Comparison of ENCODE assay signal across 8 cellular contexts in the genomic region with DNA sequence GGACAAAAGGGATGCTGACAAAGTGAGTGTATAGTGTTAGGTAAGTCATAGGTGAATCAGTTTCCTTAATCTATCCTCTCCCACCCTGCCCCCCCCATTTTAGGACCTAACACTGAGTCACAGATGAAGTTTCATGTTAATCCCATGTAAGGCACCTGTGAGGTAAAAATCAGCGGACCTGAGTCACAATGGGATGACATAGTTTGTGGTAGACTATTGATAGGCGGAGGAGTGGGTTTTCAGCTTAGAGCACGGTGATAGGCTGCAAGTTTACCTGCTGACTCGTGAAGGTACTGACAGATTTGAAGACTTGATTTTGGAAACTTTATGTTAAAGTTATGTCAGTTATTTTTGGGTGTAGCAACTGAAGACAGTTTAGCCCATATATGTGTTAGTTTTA. TPM values are rescaled to one million over a fixed set of nuclear protein-coding genes. Genes with fewer than 3 reads are reported as not detected.
A peak's percentile ranks its signal among the peaks of the same experiment; 100 is the strongest.
DNase-seq lines count a peak whose midpoint lies in the region; ATAC-seq and TF ChIP-seq lines count a peak whose summit lies in the region.

No MANE protein-coding gene starts in this region.

- H2AFZ ChIP-seq in DND-41 (ENCODE audit: low read depth, low read length): no peak overlapping the region

- peak overlapping the region; percentile 85 for H3K4me3 Mint-ChIP-seq in dendritic cell treated with granulocyte-macrophage colony-stimulating factor and Interleukin-4, amounts not matched to agents 40 ng/mL and 50 ng/mL, for 4 days
- H3K4me3 Mint-ChIP-seq in natural killer cell: peak overlapping the region; percentile 97

- H3K36me3 Mint-ChIP-seq in dendritic cell treated with granulocyte-macrophage colony-stimulating factor and Interleukin-4, amounts not matched to agents 40 ng/mL and 50 ng/mL, for 4 days (ENCODE audit: low read depth): peaks cover 36% of the 10 kb centered on the region
- no peaks in the 10 kb centered on the region for H3K36me3 Mint-ChIP-seq in natural killer cell

- peak overlapping the region; percentile 44 to 86; a peak in 3 of 4 replicates for H3K4me3 ChIP-seq in DND-41 (ENCODE audit: low read depth in 1 of 2, low read length in 2 of 2)
- peak overlapping the region; percentile 63 to 92 for H3K4me3 ChIP-seq in tibial artery

- H3K79me2 ChIP-seq in DND-41 (ENCODE audit: insufficient read depth, low read length): peaks cover 76% of the 10 kb centered on the region

- H3K27me3 ChIP-seq in DND-41 (ENCODE audit: insufficient read depth, low read length, poor library complexity) (no peaks in the 10 kb centered on the region), tibial artery (no peaks in the 10 kb centered on the region)

- TF ChIP-seq CTCF in DND-41 (IDR thresholded peaks at IDR 0.05; ENCODE audit: borderline replicate concordance, extremely low read depth, low read length, poor library complexity, severe bottlenecking): no peak
- no peak for TF ChIP-seq CTCF in natural killer cell (IDR thresholded peaks at IDR 0.05)
- no peak for TF ChIP-seq CTCF in tibial artery (IDR thresholded peaks at IDR 0.05)

- H3K9me3 Mint-ChIP-seq in dendritic cell treated with granulocyte-macrophage colony-stimulating factor and Interleukin-4, amounts not matched to agents 40 ng/mL and 50 ng/mL, for 4 days: no peaks in the 10 kb centered on the region
- no peaks in the 10 kb centered on the region for H3K9me3 Mint-ChIP-seq in natural killer cell

- peaks cover 45% of the 10 kb centered on the region for H3K4me1 ChIP-seq in DND-41 (ENCODE audit: insufficient read depth, low read length)
- peaks cover 0 to 66% (median 46%) of the 10 kb centered on the region in 4 donors for H3K4me1 ChIP-seq in tibial artery

- H3K9me3 ChIP-seq in DND-41 (ENCODE audit: insufficient read depth, low read length, severe bottlenecking): no peaks in the 10 kb centered on the region
- no peaks in the 10 kb centered on the region for H3K9me3 ChIP-seq in tibial artery

- peaks cover 29% of the 10 kb centered on the region for H3K36me3 ChIP-seq in DND-41 (ENCODE audit: insufficient read depth, low read length)
- H3K36me3 ChIP-seq in tibial artery: peaks cover 22 to 27% (median 27%) of the 10 kb centered on the region in 3 donors

- peak overlapping the region; percentile 83 for H3K9ac ChIP-seq in DND-41 (ENCODE audit: low read depth, low read length)

- H3K27me3 Mint-ChIP-seq in dendritic cell treated with granulocyte-macrophage colony-stimulating factor and Interleukin-4, amounts not matched to agents 40 ng/mL and 50 ng/mL, for 4 days: no peaks in the 10 kb centered on the region
- H3K27me3 Mint-ChIP-seq in natural killer cell (ENCODE audit: low read depth in 2 of 2): no peaks in the 10 kb centered on the region

- H3K4me2 ChIP-seq in DND-41 (ENCODE audit: insufficient read depth, low read length): peak overlapping the region; percentile 79

- intact Hi-C loops in dendritic cell treated with granulocyte-macrophage colony-stimulating factor and Interleukin-4, amounts not matched to agents 40 ng/mL and 50 ng/mL, for 4 days (cut with micrococcal nuclease): loop anchor here (2.0 to 10.0 kb wide), 2 partner anchors 71 to 271 kb away; partner anchors contain the start of genes CEP350 and QSOX1
- intact Hi-C loops in natural killer cell (cut with micrococcal nuclease) (loop anchor here (5.0 kb wide), 3 partner anchors 269 to 856 kb away; partner anchors contain the start of genes FAM20B, QSOX1 and XPR1), tibial artery (cut with DNase I; ENCODE audit: low total_unique reads) (loop anchor here (5.0 to 10.0 kb wide), 2 partner anchors 69 to 271 kb away; partner anchors contain the start of genes CEP350 and QSOX1)

- peaks cover 25% of the 10 kb centered on the region for H3K4me1 Mint-ChIP-seq in dendritic cell treated with granulocyte-macrophage colony-stimulating factor and Interleukin-4, amounts not matched to agents 40 ng/mL and 50 ng/mL, for 4 days (ENCODE audit: low read depth)
- peaks cover 43 to 48% of the 10 kb centered on the region in 2 donors for H3K4me1 Mint-ChIP-seq in natural killer cell

- H3K27ac ChIP-seq in DND-41 (ENCODE audit: low read length) (peak overlapping the region; percentile 94), tibial artery (peak overlapping the region; percentile 88 to 100)

- H3K27ac Mint-ChIP-seq in dendritic cell treated with granulocyte-macrophage colony-stimulating factor and Interleukin-4, amounts not matched to agents 40 ng/mL and 50 ng/mL, for 4 days: peak overlapping the region; percentile 98
- peak overlapping the region; percentile 99 to 100 for H3K27ac Mint-ChIP-seq in natural killer cell

- ATAC-seq in DND-41 (ENCODE audit: insufficient read depth, low read depth) (no peak), HG03095 (IDR thresholded peaks at IDR 0.05; ENCODE audit: unreplicated experiment) (peak; percentile 21), natural killer cell (peak in 1 of 3 donors; percentile 17), GM21619 (IDR thresholded peaks at IDR 0.05; ENCODE audit: unreplicated experiment) (no peak)

- H4K20me1 ChIP-seq in DND-41 (ENCODE audit: insufficient read depth, low read length): peaks cover 3% of the 10 kb centered on the region; the same call in 1 of the 2 replicates

- DNase-seq in DND-41: no peak
- DNase-seq in T-helper 9 cell: peak; percentile 49
- peak; percentile 25 for DNase-seq in natural killer cell
- DNase-seq in tibial artery: no peak
- no peak for DNase-seq in DMS153 (lab: John Stamatoyannopoulos, UW)

RNA-seq across cellular contexts. Expression of gene TOR1AIP1, which starts 1.7 kb away (rescaled TPM):
- total RNA-seq in natural killer cell: 10 to 100 TPM; 55.6 to 63.9 (median 59.5) TPM

RNA-seq across cellular contexts. Expression of gene TOR1AIP2, which starts 6.1 kb away (rescaled TPM):
- total RNA-seq in natural killer cell: 10 to 100 TPM; 68.6 to 74.2 (median 71.7) TPM

Comparison
In these comparisons a context has a peak if more than half of its experiments do, and no peak if none do; other contexts are left out.
1. DNase-seq: peak in T-helper 9 cell (single experiment) and natural killer cell (single experiment); none in DND-41 (single experiment), tibial artery (0 of 2) and DMS153 (single experiment).